In genomic region chr10:129631870-129632623, GRCh38 we compare ENCODE assay signal across 22 cellular contexts.
"Had no signal": no experiment of that assay in that cellular context is flagged by ENCODE, and none has a peak within 500 bp of the region (broad histone marks: within the 10 kb centered on the region; RNA-seq: fewer than 3 reads in every experiment).

No MANE protein-coding gene starts in this region.

- H3K27me3 ChIP-seq: ascending aorta had no signal

- ATAC-seq: activated CD4-positive, alpha-beta T cell treated with anti-CD3 and anti-CD28 coated beads for 36 hours; activated CD8-positive, alpha-beta T cell treated with anti-CD3 and anti-CD28 coated beads, Interleukin-2, amount 10 ng/mL, durations not matched to agents 7 days and 5 days; activated naive CD4-positive, alpha-beta T cell treated with anti-CD3 and anti-CD28 coated beads, Interleukin-2, amount 50 U/mL, for 72 hours; activated T-cell treated with anti-CD3 and anti-CD28 coated beads, Interleukin-2, amount 50 U/mL, for 72 hours had no signal

- DNase-seq: activated CD4-positive, alpha-beta memory T cell treated with anti-CD3 and anti-CD28 coated beads for 36 hours; activated CD4-positive, alpha-beta T cell treated with anti-CD3 and anti-CD28 coated beads for 36 hours; activated CD4-positive, alpha-beta T cell treated with anti-CD3 and anti-CD28 coated beads, Interleukin-2, amount 10 ng/mL, durations not matched to agents 24 days and 14 days; activated CD4-positive, CD25-positive, alpha-beta regulatory T cell; activated CD4-positive, CD25-positive, alpha-beta regulatory T cell treated with anti-CD3 and anti-CD28 coated beads, Interleukin-2, amount 50 U/mL, for 72 hours; activated CD8-positive, alpha-beta memory T cell treated with anti-CD3 and anti-CD28 coated beads, Interleukin-2, amount 50 U/mL, for 48 hours; activated CD8-positive, alpha-beta T cell treated with anti-CD3 and anti-CD28 coated beads, Interleukin-2, amount 10 ng/mL, durations not matched to agents 7 days and 5 days; activated gamma-delta T cell; activated naive CD4-positive, alpha-beta T cell; activated naive CD4-positive, alpha-beta T cell treated with anti-CD3 and anti-CD28 coated beads, Interleukin-2, amount 10 ng/mL, durations not matched to agents 7 days and 5 days; activated naive CD8-positive, alpha-beta T cell treated with anti-CD3 and anti-CD28 coated beads, Interleukin-2, amount 10 ng/mL, durations not matched to agents 7 days and 5 days; activated T-cell treated with anti-CD3 and anti-CD28 coated beads for 4 hours; activated T-cell treated with anti-CD3 and anti-CD28 coated beads, Interleukin-2, amount 50 U/mL, for 24 hours; activated T-cell treated with anti-CD3 and anti-CD28 coated beads, Interleukin-2, amount 50 U/mL, for 72 hours; cortex of kidney; dermis blood vessel endothelial cell; effector CD4-positive, alpha-beta T cell; foreskin fibroblast; T-helper 2 cell had no signal

- H3K27ac ChIP-seq: ascending aorta, epithelial cell of prostate had no signal

- H3K4me3 ChIP-seq: ascending aorta had no signal

- H3K36me3 ChIP-seq: ascending aorta had no signal
